30 cellular contexts compared by ENCODE assay signal in genomic region chrX:47063179-47063578, GRCh38. TPM values are rescaled to one million over a fixed set of nuclear protein-coding genes. Genes with fewer than 3 reads are reported as not detected.
"Had no signal": no experiment of that assay in that cellular context is flagged by ENCODE, and none has a peak within 500 bp of the region (broad histone marks: within the 10 kb centered on the region; RNA-seq: fewer than 3 reads in every experiment).

No MANE protein-coding gene starts in this region.

- H3K36me3 ChIP-seq: neutrophil, ovary, suprapubic skin, transverse colon, upper lobe of right lung, uterus had no signal

- H2AFZ ChIP-seq: parathyroid adenoma had no signal

- H3K4me2 ChIP-seq: smooth muscle cell had no signal

- DNase-seq: naive thymus-derived CD8-positive, alpha-beta T cell; nephron progenitor cell; nucleus accumbens; ovary; posterior cingulate gyrus; psoas muscle; right cardiac atrium; spleen; stimulated activated CD4-positive, alpha-beta T cell treated with anti-CD3 and anti-CD28 coated beads, Interleukin-12 subunit alpha, Interleukin-12 subunit beta, amount 100 ng/mL, for 4 hours; stimulated activated CD4-positive, alpha-beta T cell treated with anti-CD3 and anti-CD28 coated beads, Interleukin-1b, Interleukin-23, amount 100 ng/mL, for 48 hours; stimulated activated CD4-positive, alpha-beta T cell treated with anti-CD3 and anti-CD28 coated beads, Interleukin-4, amount 100 ng/mL, for 1 hour; stimulated activated CD4-positive, alpha-beta T cell treated with anti-CD3 and anti-CD28 coated beads, Interleukin-4, amount 100 ng/mL, for 4 hours; stimulated activated CD8-positive, alpha-beta memory T cell treated with anti-CD3 and anti-CD28 coated beads, Interleukin-4, amount 100 ng/mL, for 48 hours; stimulated activated naive CD4-positive, alpha-beta T cell; stimulated activated naive CD8-positive, alpha-beta T cell treated with anti-CD3 and anti-CD28 coated beads, Interleukin-15, amount 100 ng/mL, for 72 hours; stimulated activated naive CD8-positive, alpha-beta T cell treated with anti-CD3 and anti-CD28 coated beads, Interleukin-15, Interleukin-2, amounts not matched to agents 100 U/mL and 50 U/mL, for 24 hours; substantia nigra; testis; tibial artery; transverse colon; upper lobe of right lung; uterus had no signal

- H3K27ac ChIP-seq: neutrophil, ovary, parathyroid adenoma, psoas muscle, skin epidermis, spleen, suprapubic skin, testis, tibial artery, transverse colon, upper lobe of right lung, uterus had no signal

- H3K27me3 ChIP-seq: neutrophil, ovary, suprapubic skin, testis, tibial artery, transverse colon, upper lobe of right lung, uterus had no signal

- H3K4me3 ChIP-seq: ovary, psoas muscle, skin epidermis, smooth muscle cell, spleen, suprapubic skin, testis, tibial artery, transverse colon, upper lobe of right lung, uterus had no signal

- H3K79me2 ChIP-seq: parathyroid adenoma had no signal

- H3K4me1 ChIP-seq: parathyroid adenoma, psoas muscle, spleen, suprapubic skin, testis, tibial artery, transverse colon, upper lobe of right lung, uterus had no signal

- H3K9ac ChIP-seq: parathyroid adenoma had no signal

- H3K9me3 ChIP-seq: neutrophil, ovary, psoas muscle, spleen, suprapubic skin, testis, tibial artery, transverse colon, upper lobe of right lung, uterus had no signal

- ATAC-seq: naive thymus-derived CD8-positive, alpha-beta T cell; natural killer cell treated with Interleukin-12 subunit alpha and Interleukin-12 subunit beta and Interleukin-15 and Interleukin-18, amount 100 ng/mL, for 72 hours; psoas muscle; right cardiac atrium; sciatic nerve; stimulated activated memory B cell treated with anti-CD40 and anti-IgM and Interleukin-4, amounts not matched to agents 10 μg/mL and 1 μg/mL and 100 μg/mL, for 72 hours; stimulated activated naive CD8-positive, alpha-beta T cell treated with anti-CD3 and anti-CD28 coated beads, Interleukin-15, amount 100 ng/mL, for 72 hours; stimulated activated naive CD8-positive, alpha-beta T cell treated with anti-CD3 and anti-CD28 coated beads, Interleukin-15, Interleukin-2, amounts not matched to agents 100 U/mL and 50 U/mL, for 24 hours; upper lobe of right lung had no signal

RNA-seq across cellular contexts. Expression of gene RGN, which starts 15.1 kb away (rescaled TPM):
- total RNA-seq: naive thymus-derived CD8-positive, alpha-beta T cell; natural killer cell treated with Interleukin-12 subunit alpha and Interleukin-12 subunit beta and Interleukin-15 and Interleukin-18, amount 100 ng/mL, for 72 hours had no signal
- polyA plus RNA-seq: naive thymus-derived CD8-positive, alpha-beta T cell had no signal
